Comparison of ENCODE assay signal across 8 cellular contexts in the genomic region with DNA sequence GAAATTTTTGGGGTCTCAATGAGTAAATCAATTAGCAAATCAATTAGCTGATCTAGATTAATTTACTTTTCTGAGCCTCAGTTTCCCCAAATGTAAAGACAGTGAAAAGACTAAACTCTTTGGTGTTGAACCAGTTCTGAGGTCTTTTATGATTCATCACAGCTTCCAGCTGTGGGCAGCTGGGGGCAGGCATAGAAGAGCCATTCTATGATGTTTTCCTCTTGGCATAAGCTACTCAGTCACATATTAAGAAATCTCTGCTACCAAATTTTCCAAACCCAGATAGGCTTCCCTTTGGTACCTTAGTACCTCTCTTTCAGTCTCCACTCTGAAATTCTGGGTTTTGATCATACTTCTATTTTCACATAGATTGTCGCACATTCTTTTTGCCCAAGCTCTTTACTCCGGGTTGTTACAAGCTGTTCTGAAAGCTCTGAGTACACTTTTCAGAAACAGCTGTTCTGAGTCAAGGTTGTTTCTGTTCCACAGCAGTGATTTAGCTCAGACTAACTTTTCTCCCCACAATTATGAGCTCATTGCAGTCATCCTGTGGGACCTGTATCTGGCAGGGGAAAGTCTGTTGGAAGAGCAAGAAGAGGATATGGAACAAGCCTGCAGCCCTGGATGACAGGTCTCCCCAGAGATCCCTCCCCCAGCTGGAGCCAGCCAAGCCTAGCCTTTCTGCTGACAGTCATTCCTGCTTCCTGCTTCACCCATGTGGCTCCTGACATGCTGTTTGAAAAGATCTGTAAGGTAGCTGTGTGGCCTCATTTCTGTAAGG.
DNase-seq lines count a peak whose midpoint lies in the region; ATAC-seq lines count a peak whose summit lies in the region.

No MANE protein-coding gene starts in this region.

- no peak overlapping the region for H2BK15ac ChIP-seq in mesendoderm (replicated peaks; ENCODE audit: low read depth)

- no peaks in the 10 kb centered on the region for H3K36me3 ChIP-seq in mesendoderm (ENCODE audit: control insufficient read depth, insufficient read depth, low read length)

- no peak overlapping the region for H2BK5ac ChIP-seq in mesendoderm (ENCODE audit: low read length)

- H3K9ac ChIP-seq in mesendoderm (ENCODE audit: low read length): no peak overlapping the region

- H3K79me2 ChIP-seq in mesendoderm (ENCODE audit: control insufficient read depth, insufficient read depth, low read length): no peaks in the 10 kb centered on the region

- no peak overlapping the region for H2AK5ac ChIP-seq in mesendoderm (ENCODE audit: low read length)

- no peak overlapping the region for H3K56ac ChIP-seq in mesendoderm (ENCODE audit: low read length)

- no peak overlapping the region for H3K27ac ChIP-seq in mesendoderm (ENCODE audit: low read depth, low read length)

- H4K5ac ChIP-seq in mesendoderm (ENCODE audit: low read length): no peak overlapping the region

- peak; percentile 59 for ATAC-seq in HG02588 (IDR thresholded peaks at IDR 0.05; ENCODE audit: unreplicated experiment)

- no peak overlapping the region for H2BK120ac ChIP-seq in mesendoderm (ENCODE audit: low read depth, low read length)

- DNase-seq in GM04503 (ENCODE audit: low read depth) (peak; percentile 64), amniotic epithelial cell (ENCODE audit: low read depth) (peak; percentile 84), mesendoderm (peak; percentile 30), NCI-H1694 (lab: John Stamatoyannopoulos, UW) (no peak)
- no peak for DNase-seq in activated CD4-positive, CD25-positive, alpha-beta regulatory T cell (lab: John Stamatoyannopoulos, UW)
- no peak for DNase-seq in stimulated activated naive CD4-positive, alpha-beta T cell (lab: John Stamatoyannopoulos, UW)
- DNase-seq in activated CD8-positive, alpha-beta memory T cell treated with anti-CD3 and anti-CD28 coated beads for 24 hours: no peak

- no peaks in the 10 kb centered on the region for H3K4me1 ChIP-seq in mesendoderm (ENCODE audit: control insufficient read depth, low read depth, low read length)

- no peak overlapping the region for H3K23ac ChIP-seq in mesendoderm (ENCODE audit: low read length)

- no peak overlapping the region for H3K4ac ChIP-seq in mesendoderm (ENCODE audit: low read depth, low read length)

- no peaks in the 10 kb centered on the region for H3K79me1 ChIP-seq in mesendoderm (ENCODE audit: low read length)

- H3K27me3 ChIP-seq in mesendoderm (ENCODE audit: insufficient read depth, low read length, poor library complexity): no peaks in the 10 kb centered on the region

- WGBS in mesendoderm (ENCODE audit: extremely low coverage, insufficient coverage, low lambda C conversion rate): no CpG with 5 or more reads among the region's 2 CpGs

- H3K4me3 ChIP-seq in mesendoderm (ENCODE audit: low read length): no peak overlapping the region

- H4K8ac ChIP-seq in mesendoderm (ENCODE audit: low read depth, low read length): no peak overlapping the region

- H3K18ac ChIP-seq in mesendoderm (ENCODE audit: low read length): no peak overlapping the region

- H3K4me2 ChIP-seq in mesendoderm (ENCODE audit: low read length): no peak overlapping the region

Comparison
In these comparisons a context has a peak if more than half of its experiments do, and no peak if none do; other contexts are left out.
1. DNase-seq: peak in GM04503 (single experiment), amniotic epithelial cell (single experiment) and mesendoderm (single experiment); none in activated CD4-positive, CD25-positive, alpha-beta regulatory T cell (0 of 4), stimulated activated naive CD4-positive, alpha-beta T cell (0 of 6), NCI-H1694 (single experiment) and activated CD8-positive, alpha-beta memory T cell treated with anti-CD3 and anti-CD28 coated beads for 24 hours (single experiment).